ENCODE assay signal across 36 cellular contexts in genomic region chr3:114525278-114525677, GRCh38.
"Had no signal": no experiment of that assay in that cellular context is flagged by ENCODE, and none has a peak within 500 bp of the region (broad histone marks: within the 10 kb centered on the region; RNA-seq: fewer than 3 reads in every experiment).

No MANE protein-coding gene starts in this region.

- H3K36me3 ChIP-seq: brain microvascular endothelial cell, colonic mucosa, esophagus squamous epithelium, gastrocnemius medialis, WERI-Rb-1 had no signal

- H3K9me3 ChIP-seq: colonic mucosa, esophagus squamous epithelium, gastrocnemius medialis, heart left ventricle had no signal

- H3K27me3 Mint-ChIP-seq: activated B cell treated with CpG ODN at 0.5 μM for 24 hours; activated CD8-positive, alpha-beta T cell treated with anti-CD3 and anti-CD28 coated beads for 36 hours; activated naive CD4-positive, alpha-beta T cell treated with anti-CD3 and anti-CD28 coated beads, Interleukin-2, amount 50 U/mL, for 24 hours; activated naive CD8-positive, alpha-beta T cell treated with anti-CD3 and anti-CD28 coated beads for 36 hours; activated naive CD8-positive, alpha-beta T cell treated with anti-CD3 and anti-CD28 coated beads, Interleukin-2, amount 50 U/mL, for 24 hours; activated T-helper 17 cell treated with anti-CD3 and anti-CD28 coated beads, Interleukin-2, amount 50 U/mL, for 72 hours; central memory CD8-positive, alpha-beta T cell; T-helper 17 cell had no signal

- H3K9me3 Mint-ChIP-seq: activated B cell treated with CpG ODN at 0.5 μM for 24 hours; activated CD8-positive, alpha-beta T cell treated with anti-CD3 and anti-CD28 coated beads for 36 hours; activated naive CD4-positive, alpha-beta T cell treated with anti-CD3 and anti-CD28 coated beads, Interleukin-2, amount 50 U/mL, for 24 hours; activated naive CD8-positive, alpha-beta T cell treated with anti-CD3 and anti-CD28 coated beads for 36 hours; activated naive CD8-positive, alpha-beta T cell treated with anti-CD3 and anti-CD28 coated beads, Interleukin-2, amount 50 U/mL, for 24 hours; activated T-cell treated with anti-CD3 and anti-CD28 coated beads, Interleukin-2, amount 50 U/mL, for 4 hours; activated T-helper 17 cell treated with anti-CD3 and anti-CD28 coated beads, Interleukin-2, amount 50 U/mL, for 72 hours; central memory CD8-positive, alpha-beta T cell; T-helper 2 cell treated with Interferon-gamma antibody and Interleukin-4, amounts not matched to agents 5 μg/mL and 100 μg/mL, for 36 hours had no signal

- H3K27ac ChIP-seq: brain microvascular endothelial cell, colonic mucosa, epithelial cell of prostate, esophagus squamous epithelium, foreskin keratinocyte, gastrocnemius medialis, heart left ventricle, WERI-Rb-1 had no signal

- H3K4me3 ChIP-seq: colonic mucosa, esophagus squamous epithelium, gastrocnemius medialis, heart left ventricle had no signal

- FAIRE-seq: astrocyte, bronchial epithelial cell, endometrium, endothelial cell of umbilical vein had no signal

- H3K4me1 Mint-ChIP-seq: activated B cell treated with CpG ODN at 0.5 μM for 24 hours; activated naive CD4-positive, alpha-beta T cell treated with anti-CD3 and anti-CD28 coated beads, Interleukin-2, amount 50 U/mL, for 24 hours; activated naive CD8-positive, alpha-beta T cell treated with anti-CD3 and anti-CD28 coated beads for 36 hours; activated naive CD8-positive, alpha-beta T cell treated with anti-CD3 and anti-CD28 coated beads, Interleukin-2, amount 50 U/mL, for 24 hours; activated T-helper 17 cell treated with anti-CD3 and anti-CD28 coated beads, Interleukin-2, amount 50 U/mL, for 72 hours; central memory CD8-positive, alpha-beta T cell; T-helper 17 cell had no signal

- H3K4me3 Mint-ChIP-seq: activated B cell treated with CpG ODN at 0.5 μM for 24 hours; activated CD8-positive, alpha-beta T cell treated with anti-CD3 and anti-CD28 coated beads for 36 hours; activated naive CD4-positive, alpha-beta T cell treated with anti-CD3 and anti-CD28 coated beads, Interleukin-2, amount 50 U/mL, for 24 hours; activated naive CD8-positive, alpha-beta T cell treated with anti-CD3 and anti-CD28 coated beads for 36 hours; activated naive CD8-positive, alpha-beta T cell treated with anti-CD3 and anti-CD28 coated beads, Interleukin-2, amount 50 U/mL, for 24 hours; activated T-cell treated with anti-CD3 and anti-CD28 coated beads, Interleukin-2, amount 50 U/mL, for 4 hours; activated T-helper 17 cell treated with anti-CD3 and anti-CD28 coated beads, Interleukin-2, amount 50 U/mL, for 72 hours; central memory CD8-positive, alpha-beta T cell; T-helper 17 cell; T-helper 2 cell treated with Interferon-gamma antibody and Interleukin-4, amounts not matched to agents 5 μg/mL and 100 μg/mL, for 36 hours had no signal

- ATAC-seq: activated CD4-positive, CD25-positive, alpha-beta regulatory T cell treated with anti-CD3 and anti-CD28 coated beads, Interleukin-2, amount 50 U/mL, for 24 hours; activated CD8-positive, alpha-beta T cell treated with anti-CD3 and anti-CD28 coated beads for 36 hours; activated naive CD8-positive, alpha-beta T cell treated with anti-CD3 and anti-CD28 coated beads, Interleukin-2, amount 50 U/mL, for 24 hours; activated T-cell treated with anti-CD3 and anti-CD28 coated beads, Interleukin-2, amount 50 U/mL, for 4 hours; activated T-helper 17 cell treated with anti-CD3 and anti-CD28 coated beads, Interleukin-2, amount 50 U/mL, for 72 hours; foreskin keratinocyte; gastrocnemius medialis; heart left ventricle; T-helper 17 cell had no signal

- H3K4me1 ChIP-seq: colonic mucosa, esophagus squamous epithelium, foreskin keratinocyte had no signal

- DNase-seq: activated B cell treated with CpG ODN at 0.5 μM for 24 hours; activated CD4-positive, alpha-beta T cell treated with anti-CD3 and anti-CD28 coated beads for 48 hours; activated CD4-positive, alpha-beta T cell treated with anti-CD3 and anti-CD28 coated beads, Interleukin-2, amount 50 U/mL, for 1 hour; activated CD4-positive, alpha-beta T cell treated with anti-CD3 and anti-CD28 coated beads, Interleukin-2, amount 50 U/mL, for 48 hours; activated CD8-positive, alpha-beta memory T cell treated with anti-CD3 and anti-CD28 coated beads for 24 hours; activated CD8-positive, alpha-beta T cell treated with anti-CD3 and anti-CD28 coated beads for 36 hours; activated effector memory CD4-positive, alpha-beta T cell treated with Interleukin-2 at 50 U/mL for 16 hours; activated gamma-delta T cell treated with Interleukin-2 at 50 U/mL for 16 hours; activated naive CD4-positive, alpha-beta T cell treated with Interleukin-2 at 50 U/mL for 16 hours; activated naive CD8-positive, alpha-beta T cell treated with anti-CD3 and anti-CD28 coated beads for 36 hours; activated naive CD8-positive, alpha-beta T cell treated with anti-CD3 and anti-CD28 coated beads, Interleukin-2, amount 50 U/mL, for 24 hours; activated T-cell treated with anti-CD3 and anti-CD28 coated beads, Interleukin-2, amount 50 U/mL, for 4 hours; amniotic stem cell; anterior cingulate cortex; brain microvascular endothelial cell; colonic mucosa; effector CD8-positive, alpha-beta T cell; esophagus squamous epithelium; foreskin keratinocyte; gastrocnemius medialis; glutamatergic neuron; heart left ventricle; T-helper 1 cell; T-helper 17 cell; T1000; WERI-Rb-1 had no signal

- H3K27ac Mint-ChIP-seq: activated B cell treated with CpG ODN at 0.5 μM for 24 hours; activated CD8-positive, alpha-beta T cell treated with anti-CD3 and anti-CD28 coated beads for 36 hours; activated naive CD4-positive, alpha-beta T cell treated with anti-CD3 and anti-CD28 coated beads, Interleukin-2, amount 50 U/mL, for 24 hours; activated naive CD8-positive, alpha-beta T cell treated with anti-CD3 and anti-CD28 coated beads for 36 hours; activated naive CD8-positive, alpha-beta T cell treated with anti-CD3 and anti-CD28 coated beads, Interleukin-2, amount 50 U/mL, for 24 hours; activated T-helper 17 cell treated with anti-CD3 and anti-CD28 coated beads, Interleukin-2, amount 50 U/mL, for 72 hours; T-helper 17 cell; T-helper 2 cell treated with Interferon-gamma antibody and Interleukin-4, amounts not matched to agents 5 μg/mL and 100 μg/mL, for 36 hours had no signal

- H3K27me3 ChIP-seq: brain microvascular endothelial cell, colonic mucosa, esophagus squamous epithelium, foreskin keratinocyte, gastrocnemius medialis, heart left ventricle had no signal
